Comparison of ENCODE assay signal across 9 cellular contexts in the genomic region with DNA sequence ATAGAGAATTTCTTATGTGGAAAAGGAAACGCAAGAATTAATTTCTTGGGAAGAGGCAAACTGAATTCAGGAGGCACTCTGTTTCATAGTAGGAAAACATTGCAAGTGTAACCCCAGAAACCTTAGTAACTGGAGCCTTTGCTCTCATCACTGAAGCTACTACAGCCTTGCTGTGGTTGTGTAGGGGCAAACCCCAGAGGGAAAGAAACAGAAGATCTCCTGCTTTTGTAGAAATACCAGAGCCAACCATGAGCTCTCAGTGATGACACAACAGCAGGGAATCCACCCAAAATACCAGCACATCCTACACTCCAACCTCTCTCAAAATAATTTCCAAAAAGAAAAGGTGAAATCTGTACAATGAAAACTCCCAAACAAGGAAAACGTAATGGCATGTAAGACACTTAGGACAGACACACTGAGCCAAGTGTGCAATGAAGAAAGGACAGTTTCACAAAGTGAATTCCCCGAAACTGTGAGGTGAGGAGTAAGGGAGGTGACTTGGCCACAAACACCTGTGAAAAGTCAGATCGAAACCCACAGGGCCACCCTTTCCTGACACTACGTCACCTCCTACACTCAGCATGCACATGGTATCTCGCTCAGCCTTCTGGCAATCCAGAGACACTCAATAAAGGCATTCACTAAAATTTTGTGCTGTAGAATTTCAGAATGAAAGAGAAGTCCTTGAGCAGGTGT. TPM values are rescaled to one million over a fixed set of nuclear protein-coding genes. Genes with fewer than 3 reads are reported as not detected.
DNase-seq lines count a peak whose midpoint lies in the region; ATAC-seq, FAIRE-seq and TF ChIP-seq lines count a peak whose summit lies in the region.
"Had no signal": no experiment of that assay in that cellular context is flagged by ENCODE, and none has a peak within 500 bp of the region (broad histone marks: within the 10 kb centered on the region; RNA-seq: fewer than 3 reads in every experiment).

No MANE protein-coding gene starts in this region.

- H3K9me2 ChIP-seq in GM23338 (ENCODE audit: insufficient read depth), result 0 out of 2 replicates have a peak, but pooled peaks cover 7% of the 10 kb centered on the region

- H3K27me3 ChIP-seq in esophagus muscularis mucosa (peaks cover 0 to 19% (median 5%) of the 10 kb centered on the region in 4 donors), GM23338 (ENCODE audit: insufficient read depth) (no peaks in the 10 kb centered on the region), sigmoid colon (peaks cover 0 to 5% (median 0%) of the 10 kb centered on the region in 3 donors)

- no peaks in the 10 kb centered on the region for H3K4me1 ChIP-seq in esophagus muscularis mucosa
- H3K4me1 ChIP-seq in GM23338 (ENCODE audit: insufficient read depth), result no peaks in the 10 kb centered on the region
- no peaks in the 10 kb centered on the region for H3K4me1 ChIP-seq in sigmoid colon

- no peak overlapping the region for H3K4me3 ChIP-seq in esophagus muscularis mucosa
- no peak overlapping the region for H3K4me3 ChIP-seq in GM23338
- no peak overlapping the region for H3K4me3 ChIP-seq in sigmoid colon

- TF ChIP-seq EP300 in esophagus muscularis mucosa (IDR thresholded peaks at IDR 0.05) (no peak), sigmoid colon (IDR thresholded peaks at IDR 0.05) (no peak)

- H3K4me2 ChIP-seq in GM23338, result no peak overlapping the region

- H3K27ac Mint-ChIP-seq in T-helper 2 cell treated with Interferon-gamma antibody and Interleukin-4, amounts not matched to agents 5 μg/mL and 100 μg/mL, for 36 hours, result peak overlapping the region; percentile 95
- H3K27ac Mint-ChIP-seq in GM23338, result no peak overlapping the region

- peaks cover 55% of the 10 kb centered on the region for H3K4me1 Mint-ChIP-seq in T-helper 2 cell treated with Interferon-gamma antibody and Interleukin-4, amounts not matched to agents 5 μg/mL and 100 μg/mL, for 36 hours (ENCODE audit: low read depth)
- H3K4me1 Mint-ChIP-seq in GM23338, result peaks cover 9% of the 10 kb centered on the region

- H3K27ac ChIP-seq in esophagus muscularis mucosa (replicated peaks in 1 of 4), result no peak overlapping the region
- no peak overlapping the region for H3K27ac ChIP-seq in GM23338 (ENCODE audit: low read depth)
- no peak overlapping the region for H3K27ac ChIP-seq in sigmoid colon

- DNase-seq in GM12892 (ENCODE audit: insufficient read length) (peak; percentile 62), esophagus muscularis mucosa (ENCODE audit: extremely low spot score) (peak; percentile 86), GM23338 (ENCODE audit: low spot score) (no peak), NCI-H1694 (lab: John Stamatoyannopoulos, UW) (no peak), sigmoid colon (no peak), HPDE6-E6E7 (ENCODE audit: extremely low spot score) (no peak)
- DNase-seq in T-helper 2 cell treated with Interferon-gamma antibody and Interleukin-4, amounts not matched to agents 5 μg/mL and 100 μg/mL, for 36 hours (ENCODE audit: low spot score), result peak; percentile 88

- ATAC-seq in HG02588 (IDR thresholded peaks at IDR 0.05; ENCODE audit: unreplicated experiment), result peak; percentile 98
- ATAC-seq in GM23338, result no peak

- H4K20me1 ChIP-seq in GM23338 (replicated peaks; ENCODE audit: insufficient read depth), result no peaks in the 10 kb centered on the region

- H2AFZ ChIP-seq in GM23338, result no peak overlapping the region

- peak; percentile 99 for FAIRE-seq in GM12892 (lab: Jason Lieb, UNC)

- H3K36me3 ChIP-seq in esophagus muscularis mucosa (no peaks in the 10 kb centered on the region), GM23338 (ENCODE audit: insufficient read depth) (no peaks in the 10 kb centered on the region), sigmoid colon (no peaks in the 10 kb centered on the region)

- H3K36me3 Mint-ChIP-seq in T-helper 2 cell treated with Interferon-gamma antibody and Interleukin-4, amounts not matched to agents 5 μg/mL and 100 μg/mL, for 36 hours (ENCODE audit: low read depth), result peaks cover 1% of the 10 kb centered on the region
- H3K36me3 Mint-ChIP-seq in GM23338 (ENCODE audit: low read depth), result no peaks in the 10 kb centered on the region

- peaks cover 42% of the 10 kb centered on the region for H3K27me3 Mint-ChIP-seq in T-helper 2 cell treated with Interferon-gamma antibody and Interleukin-4, amounts not matched to agents 5 μg/mL and 100 μg/mL, for 36 hours (ENCODE audit: low read depth)
- peaks cover 4% of the 10 kb centered on the region for H3K27me3 Mint-ChIP-seq in GM23338 (ENCODE audit: insufficient read depth, low read depth, poor library complexity)

- intact Hi-C loops in esophagus muscularis mucosa (cut with DNase I) (no loop called here), sigmoid colon (cut with DNase I) (no loop called here)

- no peaks in the 10 kb centered on the region for H3K9me3 ChIP-seq in esophagus muscularis mucosa
- no peaks in the 10 kb centered on the region for H3K9me3 ChIP-seq in sigmoid colon

- no peaks in the 10 kb centered on the region for H3K9me3 Mint-ChIP-seq in T-helper 2 cell treated with Interferon-gamma antibody and Interleukin-4, amounts not matched to agents 5 μg/mL and 100 μg/mL, for 36 hours
- no peaks in the 10 kb centered on the region; the same call in 2 of the 3 replicates for H3K9me3 Mint-ChIP-seq in GM23338

- no peak for TF ChIP-seq CTCF in esophagus muscularis mucosa (IDR thresholded peaks at IDR 0.05)
- no peak for TF ChIP-seq CTCF in GM23338 (conservative IDR thresholded peaks at IDR 0.05; ENCODE audit: low read depth in 2 of 2)
- no peak for TF ChIP-seq CTCF in sigmoid colon (IDR thresholded peaks at IDR 0.05)

- H3K4me3 Mint-ChIP-seq in T-helper 2 cell treated with Interferon-gamma antibody and Interleukin-4, amounts not matched to agents 5 μg/mL and 100 μg/mL, for 36 hours, result peak overlapping the region; percentile 75
- H3K4me3 Mint-ChIP-seq in GM23338, result no peak overlapping the region

- 87% methylated on average over 6 of the region's 6 CpGs for WGBS in esophagus muscularis mucosa
- WGBS in sigmoid colon, 2 donors, result 67 to 84% methylated on average over 6 of the region's 6 CpGs

- H3K79me2 ChIP-seq in GM23338 (replicated peaks; ENCODE audit: insufficient read depth), result no peaks in the 10 kb centered on the region

- no peak for TF ChIP-seq POLR2A in GM12892 (IDR thresholded peaks at IDR 0.05; ENCODE audit: low read depth, low read length)
- TF ChIP-seq POLR2A in esophagus muscularis mucosa (IDR thresholded peaks at IDR 0.05; ENCODE audit: low read depth), result no peak
- no peak for TF ChIP-seq POLR2A in sigmoid colon (IDR thresholded peaks at IDR 0.05)

- no peaks in the 10 kb centered on the region for H3F3A ChIP-seq in GM23338 (replicated peaks; ENCODE audit: low read depth)

TF ChIP-seq in GM23338, 12 proteins besides CTCF, POLR2A, EP300 and RAD21 (continues in another document):
- TF ChIP-seq JUNB (IDR thresholded peaks at IDR 0.05; ENCODE audit: unreplicated experiment), result no peak

RNA-seq across cellular contexts. Expression of gene ACSL6, which starts 8.5 kb away (rescaled TPM):
- not detected for polyA plus RNA-seq in GM12892 (2012; ENCODE audit: missing spikeins)
- total RNA-seq in esophagus muscularis mucosa (1 to 10 TPM; 1.6 to 2.6 (median 1.9) TPM), sigmoid colon (1 to 10 TPM in 2 of 4 donors, under 1 TPM in 2; 0.16 to 2.2 (median 1.2) TPM)
- total RNA-seq in GM23338 (2014; rRNA removed; shearing (Covaris generic)), result 3.6 and 4.6 TPM in 2 replicates
- polyA plus RNA-seq in GM23338 (2016; fragmentation: Nextera tagmentation; extraction: Ambion mirVana) (0.76 and 1.1 TPM in 2 replicates), sigmoid colon (1 to 10 TPM in 1 of 3 donors, not detected in 2; 5.5 TPM)

RNA-seq across cellular contexts. Expression of gene IL3, which starts 40.4 kb away (rescaled TPM):
- polyA plus RNA-seq in GM12892 (2012; ENCODE audit: missing spikeins), result not detected
- total RNA-seq in esophagus muscularis mucosa, result not detected
- not detected in 2 replicates for total RNA-seq in GM23338 (2014; rRNA removed; shearing (Covaris generic))
- polyA plus RNA-seq in GM23338 (2016; fragmentation: Nextera tagmentation; extraction: Ambion mirVana), result not detected in 2 replicates
- not detected for total RNA-seq in sigmoid colon
- not detected for polyA plus RNA-seq in sigmoid colon
- total RNA-seq: mononuclear cell had no signal

RNA-seq across cellular contexts. Expression of gene CSF2, which starts 53.6 kb away (rescaled TPM):
- not detected for polyA plus RNA-seq in GM12892 (2012; ENCODE audit: missing spikeins)
- total RNA-seq in esophagus muscularis mucosa, result not detected
- total RNA-seq in GM23338 (2014; rRNA removed; shearing (Covaris generic)), result not detected in 2 replicates
- polyA plus RNA-seq in GM23338 (2016; fragmentation: Nextera tagmentation; extraction: Ambion mirVana), result not detected in 2 replicates
- not detected for total RNA-seq in sigmoid colon
- 1 to 10 TPM in 1 of 3 donors, not detected in 2; 1.1 TPM for polyA plus RNA-seq in sigmoid colon

Comparison
In these comparisons a context has a peak if more than half of its experiments do, and no peak if none do; other contexts are left out.
1. DNase-seq: peak in GM12892 (single experiment), T-helper 2 cell treated with Interferon-gamma antibody and Interleukin-4, amounts not matched to agents 5 μg/mL and 100 μg/mL, for 36 hours (single experiment) and esophagus muscularis mucosa (single experiment); none in GM23338 (single experiment), NCI-H1694 (single experiment), sigmoid colon (single experiment) and HPDE6-E6E7 (single experiment).